Comparison of ENCODE assay signal across 15 cellular contexts in the genomic region with DNA sequence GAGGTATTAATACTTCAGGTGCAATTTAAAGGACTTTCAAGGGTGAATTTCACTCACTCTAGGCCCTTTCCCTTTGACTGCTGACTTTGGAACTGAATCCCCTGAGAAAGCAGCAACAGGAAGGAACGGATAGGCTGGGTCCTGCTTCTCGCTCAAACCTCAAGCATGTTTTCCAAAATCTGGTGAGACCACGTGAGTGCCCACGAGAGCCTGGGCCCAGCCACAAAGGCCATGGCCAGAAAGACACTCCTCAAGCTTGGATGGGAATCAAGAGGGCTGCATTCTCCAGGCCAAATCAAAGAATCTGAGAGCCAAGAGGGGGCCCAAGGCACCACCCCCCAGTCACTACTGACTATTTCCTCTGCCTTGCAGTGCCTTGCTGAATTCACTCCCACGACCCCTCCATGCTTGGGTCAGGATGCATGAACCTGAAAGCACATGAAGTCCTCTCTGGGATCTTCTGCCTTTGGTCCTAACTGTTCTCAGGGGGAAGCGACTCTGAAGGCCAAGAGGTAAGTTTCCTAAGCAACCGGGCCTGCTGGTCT.
DNase-seq lines count a peak whose midpoint lies in the region; ATAC-seq and TF ChIP-seq lines count a peak whose summit lies in the region.
"Had no signal": no experiment of that assay in that cellular context is flagged by ENCODE, and none has a peak within 500 bp of the region (broad histone marks: within the 10 kb centered on the region; RNA-seq: fewer than 3 reads in every experiment).

No MANE protein-coding gene starts in this region.

- ATAC-seq in Right ventricle myocardium superior (ENCODE audit: poor library complexity), result no peak
- ATAC-seq in lower lobe of right lung, result no peak
- no peak for ATAC-seq in HG02885 (IDR thresholded peaks at IDR 0.05; ENCODE audit: poor library complexity, unreplicated experiment)
- ATAC-seq: PC-3 had no signal

- H3K36me3 ChIP-seq in cardiac muscle cell (no peaks in the 10 kb centered on the region), Karpas-422 (ENCODE audit: insufficient read depth, low read length) (peaks cover 67% of the 10 kb centered on the region), left ventricle myocardium inferior (no peaks in the 10 kb centered on the region), spleen (peaks cover 0 to 47% (median 2%) of the 10 kb centered on the region in 6 donors), lower lobe of right lung (no peaks in the 10 kb centered on the region)

- no peak overlapping the region for H3K4me2 ChIP-seq in Karpas-422 (ENCODE audit: low read depth, low read length, poor library complexity, severe bottlenecking)

- H3K27ac ChIP-seq in cardiac muscle cell, result peak overlapping the region; percentile 25
- peak overlapping the region; percentile 35; the same call in 1 of the 2 replicates for H3K27ac ChIP-seq in Karpas-422 (ENCODE audit: low read length)
- peak overlapping the region; percentile 55 for H3K27ac ChIP-seq in left ventricle myocardium inferior (replicated peaks)
- peak overlapping the region in 1 of 8 donors; percentile 13 for H3K27ac ChIP-seq in spleen
- H3K27ac ChIP-seq in lower lobe of right lung, result no peak overlapping the region

- H3K4me3 ChIP-seq in cardiac muscle cell (no peak overlapping the region), Karpas-422 (ENCODE audit: low read length) (no peak overlapping the region), left ventricle myocardium inferior (no peak overlapping the region), spleen (no peak overlapping the region), lower lobe of right lung (no peak overlapping the region)

- DNase-seq in cardiac muscle cell (ENCODE audit: low read depth in 1 of 2, low spot score in 1 of 2), result no peak
- no peak for DNase-seq in Right ventricle myocardium superior
- no peak for DNase-seq in Karpas-422
- no peak for DNase-seq in left ventricle myocardium inferior
- DNase-seq in spleen, result peak; percentile 36
- no peak for DNase-seq in medulla oblongata (ENCODE audit: extremely low spot score)
- no peak for DNase-seq in lower lobe of right lung
- DNase-seq: CD4-positive, alpha-beta T cell; DMS79; NCI-H1436; NCI-H2081; NCI-H524 treated with DMSO at 0.1 percent for 48 hours; NK-92 treated with Interleukin-12 subunit alpha and Interleukin-12 subunit beta, amount 100 ng/mL, for 24 hours; PC-3 had no signal

- H3K27me3 ChIP-seq in cardiac muscle cell (no peaks in the 10 kb centered on the region), Karpas-422 (ENCODE audit: low read length) (no peaks in the 10 kb centered on the region), left ventricle myocardium inferior (ENCODE audit: low read depth) (no peaks in the 10 kb centered on the region), spleen (replicated peaks in 1 of 7) (no peaks in the 10 kb centered on the region), lower lobe of right lung (ENCODE audit: low read depth) (no peaks in the 10 kb centered on the region)

- 0 out of 2 replicates have a peak, but pooled peaks cover 4% of the 10 kb centered on the region for H4K20me1 ChIP-seq in Karpas-422 (ENCODE audit: insufficient read depth, low read depth, low read length)

- H3K79me2 ChIP-seq in Karpas-422 (ENCODE audit: low read length), result peaks cover 47% of the 10 kb centered on the region

- H3K9me3 ChIP-seq in cardiac muscle cell (ENCODE audit: low read depth), result no peaks in the 10 kb centered on the region
- no peaks in the 10 kb centered on the region for H3K9me3 ChIP-seq in Karpas-422 (ENCODE audit: low read length)
- H3K9me3 ChIP-seq in left ventricle myocardium inferior (replicated peaks), result no peaks in the 10 kb centered on the region
- H3K9me3 ChIP-seq in spleen, result no peaks in the 10 kb centered on the region
- no peaks in the 10 kb centered on the region for H3K9me3 ChIP-seq in lower lobe of right lung

- H3K9me2 ChIP-seq in Karpas-422 (replicated peaks; ENCODE audit: insufficient read depth, low read length), result no peaks in the 10 kb centered on the region

- no peak overlapping the region for H2AFZ ChIP-seq in Karpas-422 (ENCODE audit: low read length)

- WGBS in spleen, 5 donors, result 71 to 80% (median 77%) methylated on average over 7 of the region's 7 CpGs

- intact Hi-C loops in Right ventricle myocardium superior (cut with DNase I) (no loop called here), left ventricle myocardium inferior (cut with micrococcal nuclease) (no loop called here), spleen (cut with DNase I; ENCODE audit: low total_unique reads) (no loop called here), lower lobe of right lung (cut with DNase I) (no loop called here)

- H3K4me1 ChIP-seq in cardiac muscle cell (ENCODE audit: low read depth) (peaks cover 11% of the 10 kb centered on the region), Karpas-422 (ENCODE audit: low read length) (peaks cover 20% of the 10 kb centered on the region), left ventricle myocardium inferior (peaks cover 67% of the 10 kb centered on the region), spleen (peaks cover 13 to 89% (median 51%) of the 10 kb centered on the region in 6 donors), lower lobe of right lung (peaks cover 24% of the 10 kb centered on the region)

- no peak for TF ChIP-seq POLR2A in spleen (IDR thresholded peaks at IDR 0.05)

- H3K9ac ChIP-seq in Karpas-422 (ENCODE audit: low read length), result no peak overlapping the region

- TF ChIP-seq CTCF in cardiac muscle cell (IDR thresholded peaks at IDR 0.05; ENCODE audit: low read depth, low read length) (no peak), left ventricle myocardium inferior (IDR thresholded peaks at IDR 0.05; ENCODE audit: borderline replicate concordance) (no peak), spleen (IDR thresholded peaks at IDR 0.05 in 8 of 11, conservative IDR thresholded peaks at IDR 0.05 in 3 of 11) (no peak), lower lobe of right lung (IDR thresholded peaks at IDR 0.05) (no peak)
